ENCODE assay signal across 18 cellular contexts in the genomic region with DNA sequence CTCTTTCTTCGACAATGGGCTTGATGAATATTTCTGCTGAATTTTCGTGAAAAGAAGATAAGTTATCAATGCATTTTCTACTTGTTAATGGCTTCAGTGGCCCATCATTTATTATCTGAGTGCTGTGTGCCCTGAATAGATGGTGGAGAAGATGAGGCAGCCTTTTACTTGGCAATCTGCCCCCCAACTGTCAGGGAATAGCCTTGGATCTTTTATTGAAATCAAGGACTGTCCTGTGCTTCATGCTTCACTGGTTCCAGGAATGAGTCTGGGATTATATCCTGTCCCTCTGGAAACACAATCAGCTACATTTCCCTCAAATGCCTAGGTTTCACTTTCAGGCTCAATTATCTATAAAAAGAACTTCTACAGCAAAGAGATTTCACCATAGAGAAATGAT.
"Had no signal": no experiment of that assay in that cellular context is flagged by ENCODE, and none has a peak within 500 bp of the region (broad histone marks: within the 10 kb centered on the region; RNA-seq: fewer than 3 reads in every experiment).

No MANE protein-coding gene starts in this region.

- H3K4me1 Mint-ChIP-seq: central memory CD8-positive, alpha-beta T cell; naive thymus-derived CD4-positive, alpha-beta T cell had no signal

- H3K36me3 Mint-ChIP-seq: activated CD8-positive, alpha-beta memory T cell treated with anti-CD3 and anti-CD28 coated beads, Interleukin-2, amount 10 ng/mL, durations not matched to agents 7 days and 5 days; activated naive CD4-positive, alpha-beta T cell treated with anti-CD3 and anti-CD28 coated beads, Interleukin-2, amount 50 U/mL, for 72 hours; brain; naive thymus-derived CD4-positive, alpha-beta T cell had no signal

- H3K4me3 ChIP-seq: gastroesophageal sphincter, lower lobe of right lung, right atrium auricular region, thyroid gland, uterus had no signal

- H3K4me1 ChIP-seq: gastroesophageal sphincter, lower lobe of right lung, right atrium auricular region, thyroid gland, uterus had no signal

- H3K4me3 Mint-ChIP-seq: activated CD8-positive, alpha-beta memory T cell treated with anti-CD3 and anti-CD28 coated beads, Interleukin-2, amount 10 ng/mL, durations not matched to agents 7 days and 5 days; activated T-cell treated with anti-CD3 and anti-CD28 coated beads, Interleukin-2, amount 50 U/mL, for 24 hours; brain; central memory CD8-positive, alpha-beta T cell; naive thymus-derived CD4-positive, alpha-beta T cell had no signal

- DNase-seq: activated CD8-positive, alpha-beta memory T cell treated with anti-CD3 and anti-CD28 coated beads, Interleukin-2, amount 10 ng/mL, durations not matched to agents 7 days and 5 days; activated effector memory CD4-positive, alpha-beta T cell treated with anti-CD3 and anti-CD28 coated beads, Interleukin-2, amount 50 U/mL, for 16 hours; activated T-cell treated with anti-CD3 and anti-CD28 coated beads, Interleukin-2, amount 50 U/mL, for 24 hours; amygdala; effector memory CD4-positive, alpha-beta T cell; hippocampal formation; lower lobe of right lung; naive thymus-derived CD4-positive, alpha-beta T cell; small intestine; thyroid gland; uterus had no signal

- H3K9me3 ChIP-seq: gastroesophageal sphincter, lower lobe of right lung, right atrium auricular region, thyroid gland, uterus had no signal

- H3K27me3 ChIP-seq: gastroesophageal sphincter, right atrium auricular region, thyroid gland, uterus had no signal

- H3K27ac Mint-ChIP-seq: activated CD8-positive, alpha-beta memory T cell treated with anti-CD3 and anti-CD28 coated beads, Interleukin-2, amount 10 ng/mL, durations not matched to agents 7 days and 5 days; activated naive CD4-positive, alpha-beta T cell treated with anti-CD3 and anti-CD28 coated beads, Interleukin-2, amount 50 U/mL, for 72 hours; activated T-cell treated with anti-CD3 and anti-CD28 coated beads, Interleukin-2, amount 50 U/mL, for 24 hours; brain; naive thymus-derived CD4-positive, alpha-beta T cell had no signal

- ATAC-seq: activated CD4-positive, CD25-positive, alpha-beta regulatory T cell treated with anti-CD3 and anti-CD28 coated beads, Interleukin-2, amount 50 U/mL, for 24 hours; activated CD8-positive, alpha-beta memory T cell treated with anti-CD3 and anti-CD28 coated beads, Interleukin-2, amount 10 ng/mL, durations not matched to agents 7 days and 5 days; activated naive CD4-positive, alpha-beta T cell treated with anti-CD3 and anti-CD28 coated beads, Interleukin-2, amount 50 U/mL, for 72 hours; gastroesophageal sphincter; lower lobe of right lung; naive thymus-derived CD4-positive, alpha-beta T cell had no signal

- H3K9me3 Mint-ChIP-seq: activated naive CD4-positive, alpha-beta T cell treated with anti-CD3 and anti-CD28 coated beads, Interleukin-2, amount 50 U/mL, for 72 hours; activated T-cell treated with anti-CD3 and anti-CD28 coated beads, Interleukin-2, amount 50 U/mL, for 24 hours; central memory CD8-positive, alpha-beta T cell had no signal

- H3K27ac ChIP-seq: epithelial cell of prostate, gastroesophageal sphincter, lower lobe of right lung, right atrium auricular region, thyroid gland, uterus had no signal

- H3K36me3 ChIP-seq: gastroesophageal sphincter, lower lobe of right lung, right atrium auricular region, thyroid gland, uterus had no signal
